Comparison of ENCODE assay signal across 26 cellular contexts in genomic region chr7:3168869-3169268, GRCh38.
"Had no signal": no experiment of that assay in that cellular context is flagged by ENCODE, and none has a peak within 500 bp of the region (broad histone marks: within the 10 kb centered on the region; RNA-seq: fewer than 3 reads in every experiment).

No MANE protein-coding gene starts in this region.

- H3K4me1 ChIP-seq: adrenal gland, ascending aorta, transverse colon, uterus had no signal

- H3K4me3 Mint-ChIP-seq: activated B cell treated with CpG ODN at 0.5 μM for 24 hours; activated CD4-positive, alpha-beta T cell treated with anti-CD3 and anti-CD28 coated beads for 36 hours; activated naive CD8-positive, alpha-beta T cell; activated T-cell treated with anti-CD3 and anti-CD28 coated beads, Interleukin-2, amount 50 U/mL, for 4 hours; neural progenitor cell; stimulated activated naive CD8-positive, alpha-beta T cell treated with anti-CD3 and anti-CD28 coated beads, Interleukin-15, amount 100 ng/mL, for 72 hours had no signal

- H3K4me3 ChIP-seq: adrenal gland, ascending aorta, hepatocyte, neural progenitor cell, transverse colon, uterus had no signal

- H3K9ac ChIP-seq: neural progenitor cell had no signal

- H3K36me3 Mint-ChIP-seq: activated naive CD8-positive, alpha-beta T cell had no signal

- H3K4me1 Mint-ChIP-seq: activated B cell treated with CpG ODN at 0.5 μM for 24 hours; activated CD4-positive, alpha-beta T cell treated with anti-CD3 and anti-CD28 coated beads for 36 hours had no signal

- H2AFZ ChIP-seq: hepatocyte, neural progenitor cell had no signal

- DNase-seq: activated B cell treated with CpG ODN at 0.5 μM for 24 hours; activated CD4-positive, alpha-beta T cell treated with anti-CD3 and anti-CD28 coated beads for 36 hours; activated CD4-positive, alpha-beta T cell treated with anti-CD3 and anti-CD28 coated beads, Interleukin-2, amount 50 U/mL, for 4 hours; activated CD8-positive, alpha-beta memory T cell treated with anti-CD3 and anti-CD28 coated beads for 24 hours; activated CD8-positive, alpha-beta memory T cell treated with anti-CD3 and anti-CD28 coated beads, Interleukin-2, amount 50 U/mL, for 4 hours; activated naive CD4-positive, alpha-beta T cell; activated T-cell treated with anti-CD3 and anti-CD28 coated beads, Interleukin-2, amount 50 U/mL, for 4 hours; adrenal gland; brain microvascular endothelial cell; effector memory CD4-positive, alpha-beta T cell; foreskin melanocyte; glutamatergic neuron; left cardiac atrium; mesenchymal stem cell; stimulated activated CD4-positive, alpha-beta T cell treated with anti-CD3 and anti-CD28 coated beads, Interleukin-4, amount 100 ng/mL, for 4 hours; stimulated activated naive CD8-positive, alpha-beta T cell treated with anti-CD3 and anti-CD28 coated beads, Interleukin-15, amount 100 ng/mL, for 72 hours; T1000; transverse colon; uterus had no signal

- H3K9me3 ChIP-seq: adrenal gland, ascending aorta, transverse colon, uterus had no signal

- H3K79me2 ChIP-seq: hepatocyte had no signal

- H3K27ac ChIP-seq: adrenal gland, ascending aorta, brain microvascular endothelial cell, hepatocyte, neural progenitor cell, transverse colon, uterus had no signal

- H3K4me2 ChIP-seq: hepatocyte, neural progenitor cell had no signal

- H3K27ac Mint-ChIP-seq: activated B cell treated with CpG ODN at 0.5 μM for 24 hours; activated CD4-positive, alpha-beta T cell treated with anti-CD3 and anti-CD28 coated beads for 36 hours; activated naive CD8-positive, alpha-beta T cell; activated T-helper 2 cell treated with anti-CD3 and anti-CD28 coated beads, Interferon-gamma antibody, Interleukin-2, Interleukin-4, amounts not matched to agents 10 μg/mL and 5 μg/mL and 100 μg/mL, durations not matched to agents 14 hours and 24 hours and 36 hours; neural progenitor cell; stimulated activated naive CD8-positive, alpha-beta T cell treated with anti-CD3 and anti-CD28 coated beads, Interleukin-15, amount 100 ng/mL, for 72 hours had no signal

- H3K27me3 ChIP-seq: adrenal gland, ascending aorta, brain microvascular endothelial cell, hepatocyte, neural progenitor cell, uterus had no signal

- H3K36me3 ChIP-seq: adrenal gland, ascending aorta, brain microvascular endothelial cell, neural progenitor cell, transverse colon, uterus had no signal

- FAIRE-seq: endothelial cell of umbilical vein had no signal

- ATAC-seq: activated CD4-positive, alpha-beta T cell treated with anti-CD3 and anti-CD28 coated beads for 36 hours; activated T-cell treated with anti-CD3 and anti-CD28 coated beads, Interleukin-2, amount 50 U/mL, for 4 hours; esophagus mucosa; stimulated activated naive CD8-positive, alpha-beta T cell treated with anti-CD3 and anti-CD28 coated beads, Interleukin-15, amount 100 ng/mL, for 72 hours had no signal
